1 cellular context compared by ENCODE assay signal in genomic region chr16:23920899-23921298, GRCh38.
TF ChIP-seq lines count a peak whose summit lies in the region.

No MANE protein-coding gene starts in this region.

TF ChIP-seq in WTC11, 78 proteins besides CTCF, POLR2A, EP300 and RAD21 (continued from another document):
- TF ChIP-seq TP53 (CRISPR knock-in tag; IDR thresholded peaks at IDR 0.05) (no peak), OVOL2 (CRISPR knock-in tag; IDR thresholded peaks at IDR 0.05; ENCODE audit: borderline replicate concordance) (no peak), KAT7 (CRISPR knock-in tag; IDR thresholded peaks at IDR 0.05; ENCODE audit: borderline replicate concordance) (no peak), FOXK1 (CRISPR knock-in tag; IDR thresholded peaks at IDR 0.05) (no peak), ESRRA (CRISPR knock-in tag; IDR thresholded peaks at IDR 0.05; ENCODE audit: borderline replicate concordance) (no peak), NR1H2 (CRISPR knock-in tag; IDR thresholded peaks at IDR 0.05) (no peak), ZNF232 (CRISPR knock-in tag; IDR thresholded peaks at IDR 0.05) (no peak), HMGXB4 (CRISPR knock-in tag; IDR thresholded peaks at IDR 0.05) (no peak)
